ENCODE assay signal across 1 cellular context in the genomic region with DNA sequence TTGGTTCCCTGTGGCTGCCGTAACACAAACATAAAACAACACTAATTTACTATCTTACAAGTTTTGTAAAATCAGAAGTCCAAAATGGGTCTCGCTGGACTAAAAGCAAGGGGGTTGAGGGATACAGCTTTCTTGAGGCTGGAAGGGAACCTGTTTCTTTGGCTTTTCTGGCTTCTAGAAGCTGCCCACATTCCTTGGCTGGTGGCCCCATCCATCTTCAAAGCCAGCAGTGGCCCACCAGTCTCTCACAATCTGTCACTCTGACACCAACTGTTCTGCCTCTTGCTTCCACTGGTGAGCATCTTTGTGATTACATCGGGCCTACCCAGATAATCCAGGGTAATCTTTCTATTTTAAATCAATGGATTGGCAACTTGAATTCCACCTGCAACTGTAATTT.
TF ChIP-seq lines count a peak whose summit lies in the region.

No MANE protein-coding gene starts in this region.

TF ChIP-seq in IMR-90, 13 proteins besides CTCF, POLR2A, EP300 and RAD21:
- TF ChIP-seq, protein P1, sequence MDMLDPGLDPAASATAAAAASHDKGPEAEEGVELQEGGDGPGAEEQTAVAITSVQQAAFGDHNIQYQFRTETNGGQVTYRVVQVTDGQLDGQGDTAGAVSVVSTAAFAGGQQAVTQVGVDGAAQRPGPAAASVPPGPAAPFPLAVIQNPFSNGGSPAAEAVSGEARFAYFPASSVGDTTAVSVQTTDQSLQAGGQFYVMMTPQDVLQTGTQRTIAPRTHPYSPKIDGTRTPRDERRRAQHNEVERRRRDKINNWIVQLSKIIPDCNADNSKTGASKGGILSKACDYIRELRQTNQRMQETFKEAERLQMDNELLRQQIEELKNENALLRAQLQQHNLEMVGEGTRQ (IDR thresholded peaks at IDR 0.05; ENCODE audit: low read depth, low read length) = no peak
- TF ChIP-seq SMC3 (IDR thresholded peaks at IDR 0.05; ENCODE audit: low read depth, low read length) = no peak
- TF ChIP-seq, protein P2, sequence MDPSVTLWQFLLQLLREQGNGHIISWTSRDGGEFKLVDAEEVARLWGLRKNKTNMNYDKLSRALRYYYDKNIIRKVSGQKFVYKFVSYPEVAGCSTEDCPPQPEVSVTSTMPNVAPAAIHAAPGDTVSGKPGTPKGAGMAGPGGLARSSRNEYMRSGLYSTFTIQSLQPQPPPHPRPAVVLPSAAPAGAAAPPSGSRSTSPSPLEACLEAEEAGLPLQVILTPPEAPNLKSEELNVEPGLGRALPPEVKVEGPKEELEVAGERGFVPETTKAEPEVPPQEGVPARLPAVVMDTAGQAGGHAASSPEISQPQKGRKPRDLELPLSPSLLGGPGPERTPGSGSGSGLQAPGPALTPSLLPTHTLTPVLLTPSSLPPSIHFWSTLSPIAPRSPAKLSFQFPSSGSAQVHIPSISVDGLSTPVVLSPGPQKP (IDR thresholded peaks at IDR 0.05; ENCODE audit: borderline replicate concordance, low read depth, low read length) = no peak
- no peak for TF ChIP-seq CEBPB (IDR thresholded peaks at IDR 0.05; ENCODE audit: low read depth, low read length)
- no peak for TF ChIP-seq CHD1 (IDR thresholded peaks at IDR 0.05; ENCODE audit: low read depth, low read length)
